ENCODE assay signal across 8 cellular contexts in the genomic region with DNA sequence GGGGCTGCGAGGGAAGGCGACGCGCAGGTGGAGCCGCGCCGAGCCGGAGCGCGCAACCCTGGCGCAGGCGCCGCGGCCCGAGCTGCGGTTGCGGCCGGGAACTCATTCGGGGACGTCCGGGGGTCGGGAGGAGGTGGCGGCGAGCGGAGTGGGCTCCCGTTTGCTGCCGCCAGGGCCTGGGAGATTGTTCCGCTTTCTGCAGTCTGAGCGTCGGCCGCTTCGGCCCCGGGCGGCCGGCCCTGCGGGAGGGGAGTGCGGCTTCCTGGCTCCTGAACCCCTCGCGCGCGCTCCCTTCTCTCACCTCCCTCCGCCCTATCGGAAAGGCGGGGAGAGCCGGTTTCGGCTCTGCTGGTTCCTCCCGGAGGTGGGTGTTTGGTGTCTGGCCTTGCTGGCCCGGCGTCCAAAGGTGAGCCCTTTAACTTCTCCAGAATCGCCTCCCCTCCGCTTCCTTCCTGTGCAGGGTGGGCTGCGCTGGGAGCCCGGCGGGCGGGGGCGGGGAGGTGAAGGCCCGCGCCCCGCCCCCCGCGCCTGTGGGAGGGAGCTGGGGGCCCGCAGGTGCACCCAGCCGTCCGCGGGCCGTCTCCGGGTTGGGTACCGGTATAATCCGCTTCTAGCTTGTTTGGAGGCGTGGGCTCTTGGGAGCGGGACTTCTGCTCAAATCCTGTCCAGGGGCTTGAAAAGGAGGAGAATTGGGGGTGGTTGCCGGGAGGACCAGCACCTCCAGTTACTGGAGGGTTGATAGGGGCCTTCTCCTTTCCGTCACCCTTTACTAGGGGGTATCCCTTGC. TPM values are rescaled to one million over a fixed set of nuclear protein-coding genes. Genes with fewer than 3 reads are reported as not detected.
DNase-seq lines count a peak whose midpoint lies in the region; ATAC-seq and TF ChIP-seq lines count a peak whose summit lies in the region.

No MANE protein-coding gene starts in this region.

- no peaks in the 10 kb centered on the region for H3K27me3 Mint-ChIP-seq in activated CD8-positive, alpha-beta T cell treated with anti-CD3 and anti-CD28 coated beads for 36 hours
- H3K27me3 Mint-ChIP-seq in stimulated activated naive B cell treated with anti-CD40 and anti-IgM and Interleukin-4, amounts not matched to agents 10 μg/mL and 1 μg/mL and 100 μg/mL, for 72 hours = no peaks in the 10 kb centered on the region

- POLR2A ChIA-PET in activated CD8-positive, alpha-beta T cell treated with anti-CD3 and anti-CD28 coated beads for 36 hours (lab: Charles Lee) = interaction anchor here (0.6 to 3.2 kb wide), 12 partner anchors 11 to 281 kb away, joined by 3 to 21 read pairs (median 3); a partner anchor contains a TSS

- peak overlapping the region; percentile 88 for H3K27ac Mint-ChIP-seq in activated CD8-positive, alpha-beta T cell treated with anti-CD3 and anti-CD28 coated beads for 36 hours
- H3K27ac Mint-ChIP-seq in stimulated activated naive B cell treated with anti-CD40 and anti-IgM and Interleukin-4, amounts not matched to agents 10 μg/mL and 1 μg/mL and 100 μg/mL, for 72 hours = peak overlapping the region; percentile 94

- peak overlapping the region; percentile 87 for H3K4me3 Mint-ChIP-seq in activated CD8-positive, alpha-beta T cell treated with anti-CD3 and anti-CD28 coated beads for 36 hours
- peak overlapping the region; percentile 95 for H3K4me3 Mint-ChIP-seq in stimulated activated naive B cell treated with anti-CD40 and anti-IgM and Interleukin-4, amounts not matched to agents 10 μg/mL and 1 μg/mL and 100 μg/mL, for 72 hours

- peak; percentile 42 for DNase-seq in Ammon's horn (ENCODE audit: low spot score)
- DNase-seq in NCI-H526 (lab: John Stamatoyannopoulos, UW) = peak; percentile 75 to 90
- DNase-seq in activated CD8-positive, alpha-beta T cell treated with anti-CD3 and anti-CD28 coated beads for 36 hours = peak; percentile 77
- peak; percentile 61 for DNase-seq in stimulated activated naive B cell treated with anti-CD40 and anti-IgM and Interleukin-4, amounts not matched to agents 10 μg/mL and 1 μg/mL and 100 μg/mL, for 72 hours

- CTCF ChIA-PET in activated CD8-positive, alpha-beta T cell treated with anti-CD3 and anti-CD28 coated beads for 36 hours (lab: Charles Lee) = interaction anchor here (0.9 to 3.6 kb wide), 14 partner anchors 11 to 338 kb away, joined by 3 to 31 read pairs (median 4); no protein-coding TSS in a partner anchor

- H3K9ac ChIP-seq in endocrine pancreas (ENCODE audit: control insufficient read depth, insufficient read depth, low read length) = peak overlapping the region; percentile 69

- peaks cover 41% of the 10 kb centered on the region for H3K4me1 Mint-ChIP-seq in activated CD8-positive, alpha-beta T cell treated with anti-CD3 and anti-CD28 coated beads for 36 hours (ENCODE audit: low read depth)
- peaks cover 36 to 58% of the 10 kb centered on the region in 2 donors for H3K4me1 Mint-ChIP-seq in stimulated activated naive B cell treated with anti-CD40 and anti-IgM and Interleukin-4, amounts not matched to agents 10 μg/mL and 1 μg/mL and 100 μg/mL, for 72 hours

- H3K9me3 Mint-ChIP-seq in activated CD8-positive, alpha-beta T cell treated with anti-CD3 and anti-CD28 coated beads for 36 hours = no peaks in the 10 kb centered on the region
- H3K9me3 Mint-ChIP-seq in stimulated activated naive B cell treated with anti-CD40 and anti-IgM and Interleukin-4, amounts not matched to agents 10 μg/mL and 1 μg/mL and 100 μg/mL, for 72 hours = no peaks in the 10 kb centered on the region

- peaks cover 12% of the 10 kb centered on the region for H3K36me3 Mint-ChIP-seq in activated CD8-positive, alpha-beta T cell treated with anti-CD3 and anti-CD28 coated beads for 36 hours (ENCODE audit: low read depth)
- H3K36me3 Mint-ChIP-seq in stimulated activated naive B cell treated with anti-CD40 and anti-IgM and Interleukin-4, amounts not matched to agents 10 μg/mL and 1 μg/mL and 100 μg/mL, for 72 hours = peaks cover 15 to 24% of the 10 kb centered on the region in 2 donors

- intact Hi-C loops in activated CD8-positive, alpha-beta T cell treated with anti-CD3 and anti-CD28 coated beads for 36 hours (cut with micrococcal nuclease) = loop anchor here (10.0 kb wide), 1 partner anchor 63 kb away; no protein-coding TSS in a partner anchor

- no peaks in the 10 kb centered on the region for H3K27me3 ChIP-seq in endocrine pancreas (ENCODE audit: control insufficient read depth, insufficient read depth, low read length)
- H3K27me3 ChIP-seq in muscle layer of duodenum (ENCODE audit: low read depth, low read length) = no peaks in the 10 kb centered on the region

- H3K36me3 ChIP-seq in endocrine pancreas (ENCODE audit: control insufficient read depth, insufficient read depth, low read length) (no peaks in the 10 kb centered on the region), muscle layer of duodenum (ENCODE audit: control insufficient read depth in 1 of 2, insufficient read depth in 2 of 2, low read length in 2 of 2) (no peaks in the 10 kb centered on the region)

- H3K9me3 ChIP-seq in endocrine pancreas (ENCODE audit: control insufficient read depth, low read length) = no peaks in the 10 kb centered on the region
- no peaks in the 10 kb centered on the region for H3K9me3 ChIP-seq in muscle layer of duodenum (ENCODE audit: control insufficient read depth in 1 of 2, low read length in 2 of 2)

- peak overlapping the region; percentile 64 for H3K27ac ChIP-seq in muscle layer of duodenum (ENCODE audit: low read length)

- H3K4me1 ChIP-seq in endocrine pancreas (ENCODE audit: control insufficient read depth, insufficient read depth, low read length) (no peaks in the 10 kb centered on the region), muscle layer of duodenum (ENCODE audit: control insufficient read depth in 1 of 2, insufficient read depth in 2 of 2, low read length in 2 of 2) (peaks cover 10 to 21% of the 10 kb centered on the region in 2 donors)

- H3K4me3 ChIP-seq in endocrine pancreas (ENCODE audit: control insufficient read depth, insufficient read depth, low read length) (peak overlapping the region; percentile 58), muscle layer of duodenum (ENCODE audit: low read depth in 1 of 2, low read length in 2 of 2) (peak overlapping the region; percentile 67 to 97)

- no peak for TF ChIP-seq CTCF in activated CD8-positive, alpha-beta T cell treated with anti-CD3 and anti-CD28 coated beads for 36 hours (IDR thresholded peaks at IDR 0.05)

- ATAC-seq in GM18873 (IDR thresholded peaks at IDR 0.05; ENCODE audit: low FRiP score, unreplicated experiment) (peak; percentile 40), HG03097 (IDR thresholded peaks at IDR 0.05; ENCODE audit: low FRiP score, unreplicated experiment) (peak; percentile 43)
- ATAC-seq in activated CD8-positive, alpha-beta T cell treated with anti-CD3 and anti-CD28 coated beads for 36 hours = peak; percentile 63
- ATAC-seq in stimulated activated naive B cell treated with anti-CD40 and anti-IgM and Interleukin-4, amounts not matched to agents 10 μg/mL and 1 μg/mL and 100 μg/mL, for 72 hours (replicated peaks) = peak; percentile 70 to 71

RNA-seq across cellular contexts. Expression of a gene that starts 0.7 kb away (rescaled TPM):
- total RNA-seq in activated CD8-positive, alpha-beta T cell treated with anti-CD3 and anti-CD28 coated beads for 36 hours = 10 to 100 TPM; 26.3 to 27.5 TPM

Comparison
In these comparisons a context has a peak if more than half of its experiments do, and no peak if none do; other contexts are left out.
1. Peak in every context shown above with its lines: DNase-seq, ATAC-seq, H3K4me3 ChIP-seq and H3K27ac ChIP-seq.